Comparison of ENCODE assay signal across 17 cellular contexts in genomic region chr15:77921664-77922063, GRCh38.
A peak's percentile ranks its signal among the peaks of the same experiment; 100 is the strongest.
DNase-seq lines count a peak whose midpoint lies in the region; ATAC-seq and TF ChIP-seq lines count a peak whose summit lies in the region.
"Had no signal": no experiment of that assay in that cellular context is flagged by ENCODE, and none has a peak within 500 bp of the region (broad histone marks: within the 10 kb centered on the region; RNA-seq: fewer than 3 reads in every experiment).

No MANE protein-coding gene starts in this region.

- no peak overlapping the region for H3K4ac ChIP-seq in H9 (ENCODE audit: low read depth, low read length)

- no peaks in the 10 kb centered on the region for H3K23me2 ChIP-seq in H9 (ENCODE audit: insufficient read length, low read depth, low read length, poor library complexity, severe bottlenecking)

- H2BK12ac ChIP-seq in H9 (ENCODE audit: insufficient read length, low read depth, low read length), result no peak overlapping the region

- H3K4me1 Mint-ChIP-seq in H9 (peaks cover 18 to 20% of the 10 kb centered on the region in 2 experiments), type B pancreatic cell (ENCODE audit: unreplicated experiment) (peaks cover 6% of the 10 kb centered on the region)
- H3K4me1 Mint-ChIP-seq: CD4-positive, CD25-positive, alpha-beta regulatory T cell; CD8-positive, alpha-beta memory T cell had no signal

- H3K36me3 Mint-ChIP-seq in H9 (ENCODE audit: insufficient read depth in 1 of 3, low read depth in 3 of 3) (no peaks in the 10 kb centered on the region), type B pancreatic cell (no peaks in the 10 kb centered on the region)
- H3K36me3 Mint-ChIP-seq: CD4-positive, CD25-positive, alpha-beta regulatory T cell; CD8-positive, alpha-beta memory T cell had no signal

- no peak overlapping the region for H4K91ac ChIP-seq in H9 (ENCODE audit: insufficient read length, low read depth, low read length)

- H2AFZ ChIP-seq in H9 (ENCODE audit: low read length), result no peak overlapping the region

- H3K9me3 ChIP-seq in H9 (ENCODE audit: control insufficient read depth, low read depth, low read length) (no peaks in the 10 kb centered on the region), RWPE2 (ENCODE audit: severe bottlenecking) (no peaks in the 10 kb centered on the region)
- H3K9me3 ChIP-seq: BE2C, HAP-1 had no signal

- no peak overlapping the region for H4K8ac ChIP-seq in H9 (replicated peaks; ENCODE audit: insufficient read length, low read depth, low read length)

- H3K27ac ChIP-seq in H9 (ENCODE audit: insufficient read length, low read depth, low read length), result no peak overlapping the region
- no peak overlapping the region for H3K27ac ChIP-seq in RWPE2 (ENCODE audit: poor library complexity, severe bottlenecking)

- H3K4me1 ChIP-seq in H9 (ENCODE audit: insufficient read depth, low read length) (no peaks in the 10 kb centered on the region), RWPE2 (ENCODE audit: insufficient read depth, poor library complexity, severe bottlenecking) (no peaks in the 10 kb centered on the region)
- H3K4me1 ChIP-seq: BE2C, HAP-1 had no signal

- WGBS in H9 (ENCODE audit: extremely low coverage, insufficient read length, low lambda C conversion rate), result no CpG with 5 or more reads among the region's 4 CpGs

- H3K14ac ChIP-seq in H9 (ENCODE audit: insufficient read depth, low read length), result no peak overlapping the region

- H4K5ac ChIP-seq in H9 (ENCODE audit: insufficient read length, low read depth, low read length), result no peak overlapping the region

- no peak overlapping the region; a peak in 1 of 7 replicates for H3K27ac Mint-ChIP-seq in H9
- H3K27ac Mint-ChIP-seq in type B pancreatic cell, result no peak overlapping the region
- H3K27ac Mint-ChIP-seq: CD4-positive, CD25-positive, alpha-beta regulatory T cell; CD8-positive, alpha-beta memory T cell had no signal

- TF ChIP-seq CTCF in H9 (conservative IDR thresholded peaks at IDR 0.05), result no peak
- no peak for TF ChIP-seq CTCF in RWPE2 (IDR thresholded peaks at IDR 0.05; ENCODE audit: poor library complexity, severe bottlenecking)
- no peak for TF ChIP-seq CTCF in type B pancreatic cell (conservative IDR thresholded peaks at IDR 0.05)

- no peak overlapping the region for H3K23ac ChIP-seq in H9 (ENCODE audit: insufficient read length, low read depth, low read length)

- no peaks in the 10 kb centered on the region for H3K79me2 ChIP-seq in H9 (ENCODE audit: insufficient read depth, low read length)

- no peaks in the 10 kb centered on the region for H3K9me3 Mint-ChIP-seq in H9
- no peaks in the 10 kb centered on the region for H3K9me3 Mint-ChIP-seq in type B pancreatic cell
- H3K9me3 Mint-ChIP-seq: CD8-positive, alpha-beta memory T cell had no signal

- H3K27me3 ChIP-seq in H9 (ENCODE audit: insufficient read depth, low read length) (no peaks in the 10 kb centered on the region), RWPE2 (ENCODE audit: insufficient read depth, poor library complexity, severe bottlenecking) (no peaks in the 10 kb centered on the region)
- H3K27me3 ChIP-seq: BE2C had no signal

- ATAC-seq in RWPE2 (ENCODE audit: low read depth), result no peak

- no peaks in the 10 kb centered on the region for H4K20me1 ChIP-seq in H9 (ENCODE audit: control insufficient read depth, insufficient read depth, insufficient read length)

- no peak overlapping the region for H2BK20ac ChIP-seq in H9 (ENCODE audit: low read depth, low read length, poor library complexity, severe bottlenecking)

- intact Hi-C loops in posterior vena cava (cut with DNase I), result no loop called here

- H2AK5ac ChIP-seq in H9 (ENCODE audit: insufficient read length, low read length), result no peak overlapping the region

- no peak overlapping the region for H2BK5ac ChIP-seq in H9 (ENCODE audit: insufficient read length, low read length)

- no peak overlapping the region for H3K4me2 ChIP-seq in H9 (ENCODE audit: insufficient read depth, insufficient read length, low read length)

- DNase-seq in H9 (peak; percentile 14), RWPE2 (ENCODE audit: low spot score) (peak; percentile 43), posterior vena cava (ENCODE audit: low spot score) (peak; percentile 54), type B pancreatic cell (ENCODE audit: extremely low spot score, unreplicated experiment) (peak; percentile 51), MV-4-11 (lab: John Stamatoyannopoulos, UW) (no peak), cerebellar cortex (ENCODE audit: low spot score) (no peak), dedifferentiated amniotic fluid mesenchymal stem cell (ENCODE audit: extremely low spot score) (no peak)
- DNase-seq: ACHN; BE2C; C1 segment of cervical spinal cord; CD4-positive, CD25-positive, alpha-beta regulatory T cell; CD8-positive, alpha-beta memory T cell; COR-L47; DMS 273 treated with DMSO at 0.1 percent for 48 hours; DMS53; DND-41 had no signal

- no peak overlapping the region for H3K9ac ChIP-seq in H9 (ENCODE audit: extremely low read depth, insufficient read length, low read length)

- no peak overlapping the region for H3T11ph ChIP-seq in H9 (ENCODE audit: low read length)

- H3K18ac ChIP-seq in H9 (ENCODE audit: insufficient read length, low read depth, low read length), result no peak overlapping the region

- no peak overlapping the region for H2BK120ac ChIP-seq in H9 (ENCODE audit: low read depth, low read length, poor library complexity, severe bottlenecking)

- H3K4me3 Mint-ChIP-seq in H9 (no peak overlapping the region), type B pancreatic cell (no peak overlapping the region)
- H3K4me3 Mint-ChIP-seq: CD4-positive, CD25-positive, alpha-beta regulatory T cell; CD8-positive, alpha-beta memory T cell had no signal

- no peak overlapping the region for H3K4me3 ChIP-seq in RWPE2 (ENCODE audit: severe bottlenecking)
- H3K4me3 ChIP-seq: HAP-1 had no signal

- H3K36me3 ChIP-seq in RWPE2 (ENCODE audit: low read depth), result no peaks in the 10 kb centered on the region
- H3K36me3 ChIP-seq: BE2C, HAP-1 had no signal

- H3K27me3 Mint-ChIP-seq in H9 (ENCODE audit: low read depth), result peaks cover 7% of the 10 kb centered on the region
- peaks cover 11% of the 10 kb centered on the region for H3K27me3 Mint-ChIP-seq in type B pancreatic cell
- H3K27me3 Mint-ChIP-seq: CD4-positive, CD25-positive, alpha-beta regulatory T cell had no signal

- H3K56ac ChIP-seq in H9 (ENCODE audit: insufficient read length, low read depth, low read length), result no peak overlapping the region

- no peaks in the 10 kb centered on the region for H3K79me1 ChIP-seq in H9 (ENCODE audit: insufficient read depth, low read depth, low read length, poor library complexity, severe bottlenecking)

- no peak overlapping the region for H2BK15ac ChIP-seq in H9 (ENCODE audit: low read depth, low read length)

Comparison
In these comparisons a context has a peak if more than half of its experiments do, and no peak if none do; other contexts are left out.
1. DNase-seq: peak in H9 (single experiment), RWPE2 (single experiment), posterior vena cava (single experiment) and type B pancreatic cell (single experiment); none in MV-4-11 (single experiment), cerebellar cortex (single experiment) and dedifferentiated amniotic fluid mesenchymal stem cell (single experiment).